In the genomic region with DNA sequence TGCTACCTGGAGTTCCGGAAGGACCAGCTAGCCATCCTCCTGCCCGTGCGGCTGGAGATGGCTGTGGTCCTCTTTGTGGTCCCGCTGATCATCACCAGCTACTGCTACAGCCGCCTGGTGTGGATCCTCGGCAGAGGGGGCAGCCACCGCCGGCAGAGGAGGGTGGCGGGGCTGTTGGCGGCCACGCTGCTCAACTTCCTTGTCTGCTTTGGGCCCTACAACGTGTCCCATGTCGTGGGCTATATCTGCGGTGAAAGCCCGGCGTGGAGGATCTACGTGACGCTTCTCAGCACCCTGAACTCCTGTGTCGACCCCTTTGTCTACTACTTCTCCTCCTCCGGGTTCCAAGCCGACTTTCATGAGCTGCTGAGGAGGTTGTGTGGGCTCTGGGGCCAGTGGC, we compare ENCODE assay signal across 6 cellular contexts. TPM values are rescaled to one million over a fixed set of nuclear protein-coding genes. Genes with fewer than 3 reads are reported as not detected.
"Had no signal": no experiment of that assay in that cellular context is flagged by ENCODE, and none has a peak within 500 bp of the region (broad histone marks: within the 10 kb centered on the region; RNA-seq: fewer than 3 reads in every experiment).

No MANE protein-coding gene starts in this region.

RNA-seq across cellular contexts. Expression of a gene that starts 1.1 kb away (rescaled TPM):
- total RNA-seq: HT-29, NCI-H460, PC-9, Right ventricle myocardium superior, RPMI7951, SJSA1 had no signal

RNA-seq across cellular contexts. Expression of a gene that starts 11.5 kb away (rescaled TPM):
- total RNA-seq: HT-29, NCI-H460, PC-9, Right ventricle myocardium superior, RPMI7951, SJSA1 had no signal

RNA-seq across cellular contexts. Expression of a gene that starts 11.7 kb away (rescaled TPM):
- total RNA-seq: HT-29, NCI-H460, Right ventricle myocardium superior, RPMI7951, SJSA1 had no signal

RNA-seq across cellular contexts. Expression of a gene that starts 30.4 kb away (rescaled TPM):
- total RNA-seq: NCI-H460 had no signal
